In the genomic region with DNA sequence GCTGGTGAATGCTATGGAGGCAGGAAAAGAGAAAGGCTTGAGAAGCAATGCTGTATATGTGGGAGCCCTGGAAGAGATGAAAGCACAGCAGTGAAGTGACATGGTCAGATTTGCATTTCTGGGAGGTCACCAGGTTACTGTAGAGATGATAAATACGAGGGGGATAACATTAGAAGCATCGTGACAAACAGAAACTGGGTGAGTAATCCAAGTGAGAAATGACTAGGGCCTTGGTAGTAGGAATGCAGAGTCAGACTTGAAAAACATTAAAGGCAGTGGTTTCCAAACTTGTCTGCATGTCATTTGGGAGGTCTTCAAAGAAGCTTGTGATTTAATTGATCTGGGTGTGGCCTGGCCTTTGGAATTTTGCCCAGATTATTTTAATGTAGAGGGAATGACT, we compare ENCODE assay signal across 9 cellular contexts. TPM values are rescaled to one million over a fixed set of nuclear protein-coding genes. Genes with fewer than 3 reads are reported as not detected.
A peak's percentile ranks its signal among the peaks of the same experiment; 100 is the strongest.
DNase-seq lines count a peak whose midpoint lies in the region; ATAC-seq and TF ChIP-seq lines count a peak whose summit lies in the region.
"Had no signal": no experiment of that assay in that cellular context is flagged by ENCODE, and none has a peak within 500 bp of the region (broad histone marks: within the 10 kb centered on the region; RNA-seq: fewer than 3 reads in every experiment).

No MANE protein-coding gene starts in this region.

- H3K4me3 Mint-ChIP-seq in stimulated activated naive B cell treated with anti-CD40 and anti-IgM and Interleukin-4, amounts not matched to agents 10 μg/mL and 1 μg/mL and 100 μg/mL, for 72 hours: no peak overlapping the region

- POLR2A ChIA-PET in Panc1 (lab: Charles Lee): no interaction called here

- H3K27ac Mint-ChIP-seq in activated naive CD4-positive, alpha-beta T cell treated with anti-CD3 and anti-CD28 coated beads, Interleukin-2, amount 50 U/mL, for 72 hours: peak overlapping the region; percentile 9 to 39
- no peak overlapping the region for H3K27ac Mint-ChIP-seq in stimulated activated naive B cell treated with anti-CD40 and anti-IgM and Interleukin-4, amounts not matched to agents 10 μg/mL and 1 μg/mL and 100 μg/mL, for 72 hours

- H3K4me1 Mint-ChIP-seq in stimulated activated naive B cell treated with anti-CD40 and anti-IgM and Interleukin-4, amounts not matched to agents 10 μg/mL and 1 μg/mL and 100 μg/mL, for 72 hours: no peaks in the 10 kb centered on the region

- H3K27ac ChIP-seq in Panc1 (ENCODE audit: low read length): peak overlapping the region; percentile 34; the same call in 1 of the 2 replicates

- peak in 1 of 2 donors; percentile 18 for DNase-seq in activated naive CD4-positive, alpha-beta T cell treated with anti-CD3 and anti-CD28 coated beads, Interleukin-2, amount 50 U/mL, for 72 hours (ENCODE audit: low spot score in 2 of 2)
- no peak for DNase-seq in activated naive CD4-positive, alpha-beta T cell treated with Interleukin-2 at 50 U/mL for 16 hours
- DNase-seq in Panc1 (ENCODE audit: low read depth, low spot score): no peak
- DNase-seq in stimulated activated naive B cell treated with anti-CD40 and anti-IgM and Interleukin-4, amounts not matched to agents 10 μg/mL and 1 μg/mL and 100 μg/mL, for 72 hours: no peak
- no peak for DNase-seq in nucleus accumbens (lab: John Stamatoyannopoulos, UW)
- no peak for DNase-seq in DMS 273 treated with DMSO at 0.1 percent for 48 hours (lab: John Stamatoyannopoulos, UW)
- no peak for DNase-seq in NCI-H1694 (lab: John Stamatoyannopoulos, UW)
- DNase-seq: COR-L47 had no signal

- H3K4me1 ChIP-seq in Panc1 (ENCODE audit: control insufficient read depth, insufficient read depth, low read length): no peaks in the 10 kb centered on the region

- in situ Hi-C loops in Panc1 (cut with HindIII; ENCODE audit: low pct_unique_long_range_greater_than_20kb, low sequenced_read_pairs): no loop called here

- ATAC-seq in activated naive CD4-positive, alpha-beta T cell treated with anti-CD3 and anti-CD28 coated beads, Interleukin-2, amount 50 U/mL, for 72 hours: peak; percentile 89 to 98
- peak; percentile 99 for ATAC-seq in HG02642 (IDR thresholded peaks at IDR 0.05; ENCODE audit: poor library complexity, unreplicated experiment)
- no peak for ATAC-seq in Panc1
- ATAC-seq in stimulated activated naive B cell treated with anti-CD40 and anti-IgM and Interleukin-4, amounts not matched to agents 10 μg/mL and 1 μg/mL and 100 μg/mL, for 72 hours (replicated peaks): peak; percentile 38 to 65

- no peak overlapping the region for H3K4me3 ChIP-seq in Panc1 (ENCODE audit: low read depth in 2 of 2, low read length in 2 of 2)

- TF ChIP-seq CTCF in Panc1 (IDR thresholded peaks at IDR 0.05): no peak

- no peaks in the 10 kb centered on the region for H3K9me3 ChIP-seq in Panc1 (ENCODE audit: control insufficient read depth, insufficient read depth, low read depth, low read length)

- no TSS peak for BruUV-seq in Panc1 (replicated peaks; lab: Mats Ljungman, UMichigan)

- H3K9me3 Mint-ChIP-seq in activated naive CD4-positive, alpha-beta T cell treated with anti-CD3 and anti-CD28 coated beads, Interleukin-2, amount 50 U/mL, for 72 hours: no peaks in the 10 kb centered on the region
- no peaks in the 10 kb centered on the region for H3K9me3 Mint-ChIP-seq in stimulated activated naive B cell treated with anti-CD40 and anti-IgM and Interleukin-4, amounts not matched to agents 10 μg/mL and 1 μg/mL and 100 μg/mL, for 72 hours

- H3K36me3 Mint-ChIP-seq in activated naive CD4-positive, alpha-beta T cell treated with anti-CD3 and anti-CD28 coated beads, Interleukin-2, amount 50 U/mL, for 72 hours: peaks cover under 1 to 4% of the 10 kb centered on the region in 2 donors
- no peaks in the 10 kb centered on the region for H3K36me3 Mint-ChIP-seq in stimulated activated naive B cell treated with anti-CD40 and anti-IgM and Interleukin-4, amounts not matched to agents 10 μg/mL and 1 μg/mL and 100 μg/mL, for 72 hours

- CTCF ChIA-PET in Panc1 (lab: Charles Lee): no interaction called here

- H3K27me3 Mint-ChIP-seq in stimulated activated naive B cell treated with anti-CD40 and anti-IgM and Interleukin-4, amounts not matched to agents 10 μg/mL and 1 μg/mL and 100 μg/mL, for 72 hours: peaks cover 0 to 4% of the 10 kb centered on the region in 2 donors

- H3K27me3 ChIP-seq in Panc1 (ENCODE audit: control insufficient read depth, insufficient read depth, low read length): no peaks in the 10 kb centered on the region

- intact Hi-C loops in Panc1 (cut with micrococcal nuclease; ENCODE audit: unreplicated experiment): no loop called here

- no peaks in the 10 kb centered on the region for H3K36me3 ChIP-seq in Panc1 (ENCODE audit: control insufficient read depth, insufficient read depth, low read length)

RNA-seq across cellular contexts. Expression of a gene that starts 44.0 kb away (rescaled TPM):
- 10 to 100 TPM; 19.7 to 20.8 TPM for total RNA-seq in activated naive CD4-positive, alpha-beta T cell treated with anti-CD3 and anti-CD28 coated beads, Interleukin-2, amount 50 U/mL, for 72 hours
- total RNA-seq in Panc1 (2021; ENCODE audit: unreplicated experiment): 28.3 TPM
- polyA plus RNA-seq in Panc1 (2012; ENCODE audit: insufficient read length): 21.2 TPM
